ENCODE assay signal across 10 cellular contexts in genomic region chr7:1922071-1922869, GRCh38.
DNase-seq lines count a peak whose midpoint lies in the region; ATAC-seq and TF ChIP-seq lines count a peak whose summit lies in the region.
"Had no signal": no experiment of that assay in that cellular context is flagged by ENCODE, and none has a peak within 500 bp of the region (broad histone marks: within the 10 kb centered on the region; RNA-seq: fewer than 3 reads in every experiment).

No MANE protein-coding gene starts in this region.

- DNase-seq in activated naive CD8-positive, alpha-beta T cell treated with anti-CD3 and anti-CD28 coated beads, Interleukin-2, amount 50 U/mL, for 24 hours = peak; percentile 36
- DNase-seq in stimulated activated CD4-positive, alpha-beta T cell treated with anti-CD3 and anti-CD28 coated beads, Interleukin-1b, Interleukin-23, amount 100 ng/mL, for 48 hours = peak; percentile 69
- DNase-seq in GOT3 (lab: John Stamatoyannopoulos, UW) (no peak), SW480 (ENCODE audit: low spot score) (no peak)
- DNase-seq: SJCRH30 had no signal

- H3K27ac ChIP-seq in C4-2B = peak overlapping the region; percentile 46
- H3K27ac ChIP-seq: dorsolateral prefrontal cortex, SJCRH30 had no signal

- no peak for TF ChIP-seq CTCF in C4-2B (conservative IDR thresholded peaks at IDR 0.05)

- H3K27ac Mint-ChIP-seq in T-helper 1 cell treated with Interleukin-12 subunit alpha and Interleukin-12 subunit beta and Interleukin-4 antibody, amounts not matched to agents 30 μg/mL and 1 μg/mL, for 36 hours = peak overlapping the region; percentile 49
- no peak overlapping the region for H3K27ac Mint-ChIP-seq in activated naive CD8-positive, alpha-beta T cell treated with anti-CD3 and anti-CD28 coated beads, Interleukin-2, amount 50 U/mL, for 24 hours

- peak overlapping the region; percentile 65 for H3K4me3 Mint-ChIP-seq in T-helper 1 cell treated with Interleukin-12 subunit alpha and Interleukin-12 subunit beta and Interleukin-4 antibody, amounts not matched to agents 30 μg/mL and 1 μg/mL, for 36 hours
- H3K4me3 Mint-ChIP-seq in activated naive CD8-positive, alpha-beta T cell treated with anti-CD3 and anti-CD28 coated beads, Interleukin-2, amount 50 U/mL, for 24 hours = peak overlapping the region; percentile 43

- H3K27me3 Mint-ChIP-seq in T-helper 1 cell treated with Interleukin-12 subunit alpha and Interleukin-12 subunit beta and Interleukin-4 antibody, amounts not matched to agents 30 μg/mL and 1 μg/mL, for 36 hours (ENCODE audit: low read depth) = peaks cover 30% of the 10 kb centered on the region
- peaks cover 7% of the 10 kb centered on the region for H3K27me3 Mint-ChIP-seq in activated naive CD8-positive, alpha-beta T cell treated with anti-CD3 and anti-CD28 coated beads, Interleukin-2, amount 50 U/mL, for 24 hours

- no peaks in the 10 kb centered on the region for H3K9me3 Mint-ChIP-seq in T-helper 1 cell treated with Interleukin-12 subunit alpha and Interleukin-12 subunit beta and Interleukin-4 antibody, amounts not matched to agents 30 μg/mL and 1 μg/mL, for 36 hours
- no peaks in the 10 kb centered on the region for H3K9me3 Mint-ChIP-seq in activated naive CD8-positive, alpha-beta T cell treated with anti-CD3 and anti-CD28 coated beads, Interleukin-2, amount 50 U/mL, for 24 hours

- peaks cover 33% of the 10 kb centered on the region for H3K36me3 Mint-ChIP-seq in T-helper 1 cell treated with Interleukin-12 subunit alpha and Interleukin-12 subunit beta and Interleukin-4 antibody, amounts not matched to agents 30 μg/mL and 1 μg/mL, for 36 hours (ENCODE audit: low read depth)
- peaks cover 11% of the 10 kb centered on the region for H3K36me3 Mint-ChIP-seq in activated naive CD8-positive, alpha-beta T cell treated with anti-CD3 and anti-CD28 coated beads, Interleukin-2, amount 50 U/mL, for 24 hours (ENCODE audit: low read depth)

- peaks cover 61% of the 10 kb centered on the region for H3K4me1 Mint-ChIP-seq in T-helper 1 cell treated with Interleukin-12 subunit alpha and Interleukin-12 subunit beta and Interleukin-4 antibody, amounts not matched to agents 30 μg/mL and 1 μg/mL, for 36 hours (ENCODE audit: low read depth)
- H3K4me1 Mint-ChIP-seq in activated naive CD8-positive, alpha-beta T cell treated with anti-CD3 and anti-CD28 coated beads, Interleukin-2, amount 50 U/mL, for 24 hours = peaks cover 79% of the 10 kb centered on the region

- ATAC-seq in activated naive CD8-positive, alpha-beta T cell treated with anti-CD3 and anti-CD28 coated beads, Interleukin-2, amount 50 U/mL, for 24 hours = peak; percentile 29
- ATAC-seq in GM18907 (IDR thresholded peaks at IDR 0.05; ENCODE audit: unreplicated experiment) = no peak
- no peak for ATAC-seq in HG03571 (IDR thresholded peaks at IDR 0.05; ENCODE audit: unreplicated experiment)

Comparison
In these comparisons a context has a peak if more than half of its experiments do, and no peak if none do; other contexts are left out.
1. DNase-seq: peak in activated naive CD8-positive, alpha-beta T cell treated with anti-CD3 and anti-CD28 coated beads, Interleukin-2, amount 50 U/mL, for 24 hours (single experiment) and stimulated activated CD4-positive, alpha-beta T cell treated with anti-CD3 and anti-CD28 coated beads, Interleukin-1b, Interleukin-23, amount 100 ng/mL, for 48 hours (single experiment); none in GOT3 (single experiment) and SW480 (single experiment).